ENCODE assay signal across 1 cellular context in genomic region chr9:26426732-26427131, GRCh38.
TF ChIP-seq lines count a peak whose summit lies in the region.

No MANE protein-coding gene starts in this region.

TF ChIP-seq in H1, 55 proteins besides CTCF, POLR2A, EP300 and RAD21 (continued from another document):
- TF ChIP-seq ATF2 (IDR thresholded peaks at IDR 0.05; ENCODE audit: low read length) (no peak), RBBP5 (IDR thresholded peaks at IDR 0.05; ENCODE audit: borderline replicate concordance, low read depth, low read length) (no peak), SAP30 (IDR thresholded peaks at IDR 0.05; ENCODE audit: insufficient read depth, insufficient replicate concordance, low read length) (no peak), MAFK (IDR thresholded peaks at IDR 0.05; ENCODE audit: low read depth, low read length) (no peak), GTF2F1 (IDR thresholded peaks at IDR 0.05; ENCODE audit: borderline replicate concordance, low read depth, low read length) (no peak), POLR2AphosphoS5 (IDR thresholded peaks at IDR 0.05; ENCODE audit: low read depth, low read length) (no peak), BACH1 (IDR thresholded peaks at IDR 0.05; ENCODE audit: low read length) (no peak)
